In genomic region chr2:131802351-131802836, GRCh38 we compare ENCODE assay signal across 8 cellular contexts.
DNase-seq lines count a peak whose midpoint lies in the region; ATAC-seq and TF ChIP-seq lines count a peak whose summit lies in the region.
"Not testable (repeated sequence)": the region's sequence is repeated elsewhere in the genome, so short reads cannot be mapped to it uniquely, and the experiment has no call there.

No MANE protein-coding gene starts in this region.

- not testable (repeated sequence) for H2AK5ac ChIP-seq in trophoblast cell (ENCODE audit: low read length)

- peak overlapping the region; percentile 81 for H3K4me2 ChIP-seq in trophoblast cell (ENCODE audit: low read length)

- H2AFZ ChIP-seq in trophoblast cell (ENCODE audit: insufficient read depth, low read length, poor library complexity), result not testable (repeated sequence)

- H3K4me3 ChIP-seq in iPS-18c (ENCODE audit: insufficient read depth, low read depth, low read length), result peak overlapping the region; percentile 47
- H3K4me3 ChIP-seq in trophoblast cell (ENCODE audit: low read depth, low read length), result peak overlapping the region; percentile 62

- H3K27ac Mint-ChIP-seq in Calu3 (ENCODE audit: unreplicated experiment), result not testable (repeated sequence)

- H2BK12ac ChIP-seq in trophoblast cell (ENCODE audit: low read length), result not testable (repeated sequence)

- H3K79me1 ChIP-seq in trophoblast cell (ENCODE audit: low read length), result not testable (repeated sequence)

- not testable (repeated sequence) for H2BK120ac ChIP-seq in trophoblast cell (ENCODE audit: insufficient read depth, low read length, poor library complexity)

- not testable (repeated sequence) for H4K91ac ChIP-seq in trophoblast cell (ENCODE audit: low read depth, low read length)

- H3K4me3 Mint-ChIP-seq in Calu3 (ENCODE audit: low read depth, unreplicated experiment), result peak overlapping the region; percentile 54

- WGBS in trophoblast cell (ENCODE audit: extremely low coverage, insufficient coverage, insufficient read length), result no CpG with 5 or more reads among the region's 34 CpGs

- not testable (repeated sequence) for H3K36me3 Mint-ChIP-seq in Calu3 (ENCODE audit: insufficient read depth, unreplicated experiment)

- H3K4me1 Mint-ChIP-seq in Calu3 (ENCODE audit: low read depth, unreplicated experiment), result not testable (repeated sequence)

- peak overlapping the region; percentile 35 for H4K8ac ChIP-seq in trophoblast cell (ENCODE audit: low read depth, low read length)

- CTCF ChIA-PET in Calu3 (lab: Charles Lee), result interaction anchor here (1.0 to 1.2 kb wide), 4 partner anchors 120 to 646 kb away, joined by 3 to 14 read pairs (median 5); no protein-coding TSS in a partner anchor

- peak; percentile 78 for ATAC-seq in HG03103 (IDR thresholded peaks at IDR 0.05; ENCODE audit: low read depth, unreplicated experiment)
- peak; percentile 79 for ATAC-seq in stimulated activated naive CD8-positive, alpha-beta T cell treated with anti-CD3 and anti-CD28 coated beads, Interleukin-15, Interleukin-2, amounts not matched to agents 100 U/mL and 50 U/mL, for 24 hours

- H3K9me3 ChIP-seq in iPS-18c (ENCODE audit: control insufficient read depth, insufficient read depth, low read length); trophoblast cell (ENCODE audit: insufficient read depth, low read depth, low read length): not testable (repeated sequence)

- intact Hi-C loops in Calu3 (cut with micrococcal nuclease; ENCODE audit: unreplicated experiment), result loop anchor here (1.0 to 10.0 kb wide), 2 partner anchors 128 to 648 kb away; no protein-coding TSS in a partner anchor

- not testable (repeated sequence) for H3K27me3 Mint-ChIP-seq in Calu3 (ENCODE audit: unreplicated experiment)

- H3K4me1 ChIP-seq in trophoblast cell (ENCODE audit: control insufficient read depth in 1 of 2, insufficient read depth in 2 of 2, low read length in 2 of 2), result not testable (repeated sequence)

- DNase-seq in Calu3, result not testable (repeated sequence)
- DNase-seq in NCI-H82 treated with DMSO at 0.1 percent for 48 hours (lab: John Stamatoyannopoulos, UW; ENCODE audit: unreplicated experiment), result peak; percentile 31
- DNase-seq in activated T-cell treated with anti-CD3 and anti-CD28 coated beads for 1 hour (ENCODE audit: low read depth), result peak; percentile 5
- peak; percentile 7 for DNase-seq in cortex of kidney (lab: John Stamatoyannopoulos, UW)
- peak; percentile 4 to 18 for DNase-seq in trophoblast cell
- peak; percentile 45 for DNase-seq in stimulated activated naive CD8-positive, alpha-beta T cell treated with anti-CD3 and anti-CD28 coated beads, Interleukin-15, Interleukin-2, amounts not matched to agents 100 U/mL and 50 U/mL, for 24 hours

- H3K27ac ChIP-seq in trophoblast cell (ENCODE audit: low read depth, low read length), result not testable (repeated sequence)

- H2BK5ac ChIP-seq in trophoblast cell (ENCODE audit: low read depth, low read length, poor library complexity), result not testable (repeated sequence)

- H3K4ac ChIP-seq in trophoblast cell (ENCODE audit: low read depth, low read length), result not testable (repeated sequence)

- H3K14ac ChIP-seq in trophoblast cell (ENCODE audit: low read length), result not testable (repeated sequence)

- not testable (repeated sequence) for H3K9me3 Mint-ChIP-seq in Calu3 (ENCODE audit: low read depth, unreplicated experiment)

- H3K23ac ChIP-seq in trophoblast cell (ENCODE audit: low read length), result not testable (repeated sequence)

- not testable (repeated sequence) for TF ChIP-seq CTCF in Calu3 (IDR thresholded peaks at IDR 0.05; ENCODE audit: unreplicated experiment)

- BruUV-seq in Calu3 (replicated peaks; lab: Mats Ljungman, UMichigan), result not testable (repeated sequence)

- H4K12ac ChIP-seq in trophoblast cell (ENCODE audit: low read depth, low read length), result peak overlapping the region; percentile 36

- not testable (repeated sequence) for H3K36me3 ChIP-seq in trophoblast cell (ENCODE audit: control insufficient read depth in 1 of 2, insufficient read depth in 2 of 2, low read length in 2 of 2)

- not testable (repeated sequence) for H3K18ac ChIP-seq in trophoblast cell (ENCODE audit: low read length)

- H3K27me3 ChIP-seq in trophoblast cell (ENCODE audit: insufficient read depth, low read length), result not testable (repeated sequence)

- not testable (repeated sequence) for H3K9ac ChIP-seq in trophoblast cell (ENCODE audit: low read length)

- not testable (repeated sequence) for H3K79me2 ChIP-seq in trophoblast cell (ENCODE audit: control insufficient read depth, insufficient read depth, low read length, poor library complexity)
